Comparison of ENCODE assay signal across 14 cellular contexts in genomic region chr11:121448431-121448941, GRCh38. TPM values are rescaled to one million over a fixed set of nuclear protein-coding genes. Genes with fewer than 3 reads are reported as not detected.
A peak's percentile ranks its signal among the peaks of the same experiment; 100 is the strongest.
DNase-seq lines count a peak whose midpoint lies in the region; ATAC-seq and TF ChIP-seq lines count a peak whose summit lies in the region.
"Had no signal": no experiment of that assay in that cellular context is flagged by ENCODE, and none has a peak within 500 bp of the region (broad histone marks: within the 10 kb centered on the region; RNA-seq: fewer than 3 reads in every experiment).

No MANE protein-coding gene starts in this region.

- H3K27me3 ChIP-seq in upper lobe of left lung: no peaks in the 10 kb centered on the region

- peak overlapping the region; percentile 56 to 88 (median 76) for H3K27ac ChIP-seq in upper lobe of left lung
- H3K27ac ChIP-seq: brain microvascular endothelial cell had no signal

- CTCF ChIA-PET in activated naive CD4-positive, alpha-beta T cell treated with anti-CD3 and anti-CD28 coated beads for 36 hours (lab: Charles Lee): interaction anchor here (1.1 to 4.7 kb wide), 6 partner anchors 17 to 143 kb away, joined by 3 to 46 read pairs (median 6); no protein-coding TSS in a partner anchor

- H3K36me3 Mint-ChIP-seq in activated naive CD4-positive, alpha-beta T cell treated with anti-CD3 and anti-CD28 coated beads for 36 hours (ENCODE audit: low read depth): peaks cover 2% of the 10 kb centered on the region
- peaks cover 16% of the 10 kb centered on the region for H3K36me3 Mint-ChIP-seq in effector memory CD8-positive, alpha-beta T cell (ENCODE audit: insufficient read depth)

- no peaks in the 10 kb centered on the region for H3K27me3 Mint-ChIP-seq in activated naive CD4-positive, alpha-beta T cell treated with anti-CD3 and anti-CD28 coated beads for 36 hours (ENCODE audit: low read depth)
- H3K27me3 Mint-ChIP-seq in effector memory CD8-positive, alpha-beta T cell: no peaks in the 10 kb centered on the region

- TF ChIP-seq CTCF in upper lobe of left lung (IDR thresholded peaks at IDR 0.05): no peak

- TF ChIP-seq EP300 in upper lobe of left lung (IDR thresholded peaks at IDR 0.05): no peak

- no peaks in the 10 kb centered on the region for H3K9me3 Mint-ChIP-seq in activated naive CD4-positive, alpha-beta T cell treated with anti-CD3 and anti-CD28 coated beads for 36 hours
- H3K9me3 Mint-ChIP-seq in effector memory CD8-positive, alpha-beta T cell: no peaks in the 10 kb centered on the region

- H3K4me3 ChIP-seq in upper lobe of left lung: no peak overlapping the region
- H3K4me3 ChIP-seq: HAP-1 had no signal

- H3K9me3 ChIP-seq in upper lobe of left lung: no peaks in the 10 kb centered on the region
- H3K9me3 ChIP-seq: HAP-1 had no signal

- peak; percentile 60 for DNase-seq in activated naive CD4-positive, alpha-beta T cell treated with anti-CD3 and anti-CD28 coated beads for 36 hours
- DNase-seq in activated naive CD4-positive, alpha-beta T cell treated with anti-CD3 and anti-CD28 coated beads, Interleukin-2, amount 50 U/mL, for 16 hours: no peak
- DNase-seq in SIG-M5 treated with dmso at 0.1 percent for 504 hours (lab: John Stamatoyannopoulos, UW; ENCODE audit: unreplicated experiment): peak; percentile 76
- DNase-seq in effector memory CD8-positive, alpha-beta T cell: no peak
- DNase-seq in upper lobe of left lung: no peak
- DNase-seq in iPS-NIHi11 (ENCODE audit: low spot score): no peak
- DNase-seq: brain microvascular endothelial cell, KG1, NCI-H345, right cardiac atrium had no signal

- WGBS in upper lobe of left lung, 2 donors: 63 to 75% methylated on average over 3 of the region's 3 CpGs

- ATAC-seq in effector memory CD8-positive, alpha-beta T cell (replicated peaks): no peak
- ATAC-seq in upper lobe of left lung (ENCODE audit: low FRiP score in 2 of 2) (peak in 1 of 2 donors; percentile 49), HG03135 (IDR thresholded peaks at IDR 0.05; ENCODE audit: unreplicated experiment) (no peak), HG03095 (IDR thresholded peaks at IDR 0.05; ENCODE audit: unreplicated experiment) (no peak)
- ATAC-seq: right cardiac atrium, SK-N-SH treated with all-trans-retinoic acid at 6 μM for 48 hours had no signal

- intact Hi-C loops in activated naive CD4-positive, alpha-beta T cell treated with anti-CD3 and anti-CD28 coated beads for 36 hours (cut with micrococcal nuclease): loop anchor here (1.0 to 2.0 kb wide), 3 partner anchors 16 to 156 kb away; partner anchors contain the start of gene SC5D

- peaks cover 80% of the 10 kb centered on the region for H3K4me1 Mint-ChIP-seq in activated naive CD4-positive, alpha-beta T cell treated with anti-CD3 and anti-CD28 coated beads for 36 hours (ENCODE audit: low read depth)
- H3K4me1 Mint-ChIP-seq in effector memory CD8-positive, alpha-beta T cell (ENCODE audit: low read depth in 2 of 2): peaks cover 37 to 56% of the 10 kb centered on the region in 2 donors

- H3K36me3 ChIP-seq in upper lobe of left lung: no peaks in the 10 kb centered on the region
- H3K36me3 ChIP-seq: brain microvascular endothelial cell, HAP-1 had no signal

- peak overlapping the region; percentile 85 for H3K27ac Mint-ChIP-seq in activated naive CD4-positive, alpha-beta T cell treated with anti-CD3 and anti-CD28 coated beads for 36 hours
- H3K27ac Mint-ChIP-seq in effector memory CD8-positive, alpha-beta T cell: peak overlapping the region; percentile 86 to 88

- H3K4me3 Mint-ChIP-seq in activated naive CD4-positive, alpha-beta T cell treated with anti-CD3 and anti-CD28 coated beads for 36 hours: peak overlapping the region; percentile 7
- H3K4me3 Mint-ChIP-seq in effector memory CD8-positive, alpha-beta T cell: peak overlapping the region; percentile 62 to 97

- TF ChIP-seq POLR2A in upper lobe of left lung (IDR thresholded peaks at IDR 0.05): no peak

- H3K4me1 ChIP-seq in upper lobe of left lung: peaks cover 9 to 25% (median 13%) of the 10 kb centered on the region in 4 donors

RNA-seq across cellular contexts. Expression of gene SORL1, which starts 3.6 kb away (rescaled TPM):
- total RNA-seq in activated naive CD4-positive, alpha-beta T cell treated with anti-CD3 and anti-CD28 coated beads for 36 hours: 10 to 100 TPM; 66.8 to 67.2 TPM
- 10 to 100 TPM; 33.3 to 85.9 (median 67.2) TPM for total RNA-seq in upper lobe of left lung

Comparison
In these comparisons a context has a peak if more than half of its experiments do, and no peak if none do; other contexts are left out.
1. DNase-seq: peak in activated naive CD4-positive, alpha-beta T cell treated with anti-CD3 and anti-CD28 coated beads for 36 hours (single experiment) and SIG-M5 treated with dmso at 0.1 percent for 504 hours (single experiment); none in activated naive CD4-positive, alpha-beta T cell treated with anti-CD3 and anti-CD28 coated beads, Interleukin-2, amount 50 U/mL, for 16 hours (single experiment), effector memory CD8-positive, alpha-beta T cell (0 of 3), upper lobe of left lung (0 of 2) and iPS-NIHi11 (single experiment).